Comparison of ENCODE assay signal across 11 cellular contexts in genomic region chr1:8651962-8652361, GRCh38.
A peak's percentile ranks its signal among the peaks of the same experiment; 100 is the strongest.
DNase-seq lines count a peak whose midpoint lies in the region; ATAC-seq and TF ChIP-seq lines count a peak whose summit lies in the region.
"Had no signal": no experiment of that assay in that cellular context is flagged by ENCODE, and none has a peak within 500 bp of the region (broad histone marks: within the 10 kb centered on the region; RNA-seq: fewer than 3 reads in every experiment).

No MANE protein-coding gene starts in this region.

- H2AFZ ChIP-seq in smooth muscle cell (ENCODE audit: low read depth), result no peak overlapping the region

- H4K20me1 ChIP-seq in smooth muscle cell (ENCODE audit: low read depth), result peaks cover 97% of the 10 kb centered on the region

- no peak for ATAC-seq in activated CD8-positive, alpha-beta memory T cell treated with anti-CD3 and anti-CD28 coated beads, Interleukin-2, amount 10 ng/mL, durations not matched to agents 7 days and 5 days
- ATAC-seq in HG03025 (IDR thresholded peaks at IDR 0.05; ENCODE audit: low FRiP score, unreplicated experiment) (no peak), GM21619 (IDR thresholded peaks at IDR 0.05; ENCODE audit: unreplicated experiment) (no peak)

- peaks cover 0 to 8% (median 2%) of the 10 kb centered on the region in 4 donors for H3K36me3 ChIP-seq in esophagus muscularis mucosa
- no peaks in the 10 kb centered on the region for H3K36me3 ChIP-seq in smooth muscle cell (ENCODE audit: low read depth)

- TF ChIP-seq EP300 in esophagus muscularis mucosa (IDR thresholded peaks at IDR 0.05), result no peak

- peaks cover 90% of the 10 kb centered on the region for H3K79me2 ChIP-seq in smooth muscle cell (ENCODE audit: low read depth)

- H3K27ac Mint-ChIP-seq in activated CD8-positive, alpha-beta memory T cell treated with anti-CD3 and anti-CD28 coated beads, Interleukin-2, amount 10 ng/mL, durations not matched to agents 7 days and 5 days, result peak overlapping the region; percentile 69

- no peaks in the 10 kb centered on the region for H3K9me3 Mint-ChIP-seq in activated CD8-positive, alpha-beta memory T cell treated with anti-CD3 and anti-CD28 coated beads, Interleukin-2, amount 10 ng/mL, durations not matched to agents 7 days and 5 days (ENCODE audit: low read depth)

- H3K9me3 ChIP-seq in esophagus muscularis mucosa (no peaks in the 10 kb centered on the region), smooth muscle cell (replicated peaks; ENCODE audit: low read depth) (no peaks in the 10 kb centered on the region)
- H3K9me3 ChIP-seq: transverse colon had no signal

- no peaks in the 10 kb centered on the region for H3K27me3 Mint-ChIP-seq in activated CD8-positive, alpha-beta memory T cell treated with anti-CD3 and anti-CD28 coated beads, Interleukin-2, amount 10 ng/mL, durations not matched to agents 7 days and 5 days

- H3K36me3 Mint-ChIP-seq in activated CD8-positive, alpha-beta memory T cell treated with anti-CD3 and anti-CD28 coated beads, Interleukin-2, amount 10 ng/mL, durations not matched to agents 7 days and 5 days, result peaks cover 10% of the 10 kb centered on the region

- H3K4me1 ChIP-seq in esophagus muscularis mucosa (peaks cover 28 to 47% (median 43%) of the 10 kb centered on the region in 4 donors), smooth muscle cell (ENCODE audit: low read depth) (peaks cover 17% of the 10 kb centered on the region)

- no peaks in the 10 kb centered on the region for H3F3A ChIP-seq in smooth muscle cell (ENCODE audit: low read depth)

- peak overlapping the region; percentile 62 for H3K4me2 ChIP-seq in smooth muscle cell

- 41% methylated on average over 2 of the region's 2 CpGs for WGBS in esophagus muscularis mucosa
- 63% methylated on average over 2 of the region's 2 CpGs for WGBS in smooth muscle cell (ENCODE audit: low lambda C conversion rate)

- H3K4me3 ChIP-seq in esophagus muscularis mucosa, result no peak overlapping the region
- no peak overlapping the region for H3K4me3 ChIP-seq in smooth muscle cell
- H3K4me3 ChIP-seq: transverse colon had no signal

- intact Hi-C loops in esophagus muscularis mucosa (cut with DNase I), result no loop called here

- DNase-seq in activated CD8-positive, alpha-beta memory T cell treated with anti-CD3 and anti-CD28 coated beads, Interleukin-2, amount 10 ng/mL, durations not matched to agents 7 days and 5 days, result no peak
- DNase-seq in activated CD8-positive, alpha-beta memory T cell treated with anti-CD3 and anti-CD28 coated beads for 24 hours, result no peak
- DNase-seq in esophagus muscularis mucosa (ENCODE audit: extremely low spot score) (no peak), smooth muscle cell (lab: John Stamatoyannopoulos, UW; ENCODE audit: unreplicated experiment) (no peak), NCI-H1694 (lab: John Stamatoyannopoulos, UW) (no peak)
- DNase-seq: DND-41, NCI-H2029 treated with DMSO at 0.1 percent for 48 hours, transverse colon had no signal

- no peak overlapping the region for H3K9ac ChIP-seq in smooth muscle cell (ENCODE audit: low read depth)

- H3K4me1 Mint-ChIP-seq in activated CD8-positive, alpha-beta memory T cell treated with anti-CD3 and anti-CD28 coated beads, Interleukin-2, amount 10 ng/mL, durations not matched to agents 7 days and 5 days, result peaks cover 48% of the 10 kb centered on the region

- H3K27ac ChIP-seq in VCaP (peak overlapping the region; percentile 19), esophagus muscularis mucosa (replicated peaks in 1 of 4) (peak overlapping the region in 3 of 4 donors; percentile 6 to 55 (median 49)), smooth muscle cell (ENCODE audit: low read depth) (peak overlapping the region; percentile 66)
- H3K27ac ChIP-seq: transverse colon had no signal

- no peak overlapping the region for H3K4me3 Mint-ChIP-seq in activated CD8-positive, alpha-beta memory T cell treated with anti-CD3 and anti-CD28 coated beads, Interleukin-2, amount 10 ng/mL, durations not matched to agents 7 days and 5 days

- CTCF ChIA-PET in activated CD8-positive, alpha-beta memory T cell treated with anti-CD3 and anti-CD28 coated beads, Interleukin-2, amount 10 ng/mL, durations not matched to agents 7 days and 5 days (lab: Charles Lee), result interaction anchor here (1.0 to 2.2 kb wide), 6 partner anchors 10 to 196 kb away, joined by 3 to 7 read pairs (median 4); no protein-coding TSS in a partner anchor

- no peak for TF ChIP-seq CTCF in VCaP (conservative IDR thresholded peaks at IDR 0.05)
- no peak for TF ChIP-seq CTCF in esophagus muscularis mucosa (IDR thresholded peaks at IDR 0.05)
- TF ChIP-seq CTCF in smooth muscle cell (IDR thresholded peaks at IDR 0.05; ENCODE audit: borderline replicate concordance, insufficient read depth, poor library complexity, severe bottlenecking), result no peak

- no peak for TF ChIP-seq POLR2A in esophagus muscularis mucosa (IDR thresholded peaks at IDR 0.05; ENCODE audit: low read depth)

- H3K27me3 ChIP-seq in esophagus muscularis mucosa (no peaks in the 10 kb centered on the region), smooth muscle cell (ENCODE audit: low read depth) (no peaks in the 10 kb centered on the region)
- H3K27me3 ChIP-seq: transverse colon had no signal
